9 cellular contexts compared by ENCODE assay signal in genomic region chr19:51702754-51703654, GRCh38. TPM values are rescaled to one million over a fixed set of nuclear protein-coding genes. Genes with fewer than 3 reads are reported as not detected.
A peak's percentile ranks its signal among the peaks of the same experiment; 100 is the strongest.
DNase-seq lines count a peak whose midpoint lies in the region; ATAC-seq, FAIRE-seq and TF ChIP-seq lines count a peak whose summit lies in the region.
"Had no signal": no experiment of that assay in that cellular context is flagged by ENCODE, and none has a peak within 500 bp of the region (broad histone marks: within the 10 kb centered on the region; RNA-seq: fewer than 3 reads in every experiment).

No MANE protein-coding gene starts in this region.

- H3K4me1 ChIP-seq in astrocyte (ENCODE audit: insufficient read depth, low read length) (peaks cover 8% of the 10 kb centered on the region), kidney (ENCODE audit: control insufficient read depth in 1 of 2, insufficient read depth in 1 of 2, low read depth in 1 of 2, low read length in 2 of 2) (peaks cover 7 to 14% of the 10 kb centered on the region in 2 donors)

- peaks cover 42% of the 10 kb centered on the region for H3K36me3 Mint-ChIP-seq in astrocyte (ENCODE audit: low read depth, unreplicated experiment)
- peaks cover 18% of the 10 kb centered on the region for H3K36me3 Mint-ChIP-seq in stimulated activated naive CD8-positive, alpha-beta T cell treated with anti-CD3 and anti-CD28 coated beads, Interleukin-15, Interleukin-2, amounts not matched to agents 100 ng/mL and 50 ng/mL, for 24 hours (ENCODE audit: low read depth)

- no peaks in the 10 kb centered on the region for H3K27me3 ChIP-seq in astrocyte (ENCODE audit: insufficient read depth, low read length)

- peak overlapping the region; percentile 89 for H3K27ac Mint-ChIP-seq in astrocyte (ENCODE audit: unreplicated experiment)
- H3K27ac Mint-ChIP-seq in stimulated activated naive CD8-positive, alpha-beta T cell treated with anti-CD3 and anti-CD28 coated beads, Interleukin-15, Interleukin-2, amounts not matched to agents 100 ng/mL and 50 ng/mL, for 24 hours: peak overlapping the region; percentile 18

- no peak overlapping the region for H3K27ac ChIP-seq in astrocyte (ENCODE audit: low read depth, low read length)
- H3K27ac ChIP-seq in kidney (ENCODE audit: low read depth in 2 of 2, low read length in 2 of 2): peak overlapping the region; percentile 92 to 93

- H3K4me1 Mint-ChIP-seq in astrocyte (ENCODE audit: low read depth, unreplicated experiment): peaks cover 41% of the 10 kb centered on the region
- peaks cover 27% of the 10 kb centered on the region for H3K4me1 Mint-ChIP-seq in stimulated activated naive CD8-positive, alpha-beta T cell treated with anti-CD3 and anti-CD28 coated beads, Interleukin-15, Interleukin-2, amounts not matched to agents 100 ng/mL and 50 ng/mL, for 24 hours (ENCODE audit: low read depth)

- H3K27me3 Mint-ChIP-seq in astrocyte (ENCODE audit: low read depth, unreplicated experiment): no peaks in the 10 kb centered on the region
- H3K27me3 Mint-ChIP-seq in stimulated activated naive CD8-positive, alpha-beta T cell treated with anti-CD3 and anti-CD28 coated beads, Interleukin-15, Interleukin-2, amounts not matched to agents 100 ng/mL and 50 ng/mL, for 24 hours: peaks cover 11% of the 10 kb centered on the region

- H3K9ac ChIP-seq in astrocyte (ENCODE audit: low read length): peak overlapping the region; percentile 92
- peak overlapping the region in 1 of 2 donors; percentile 98 for H3K9ac ChIP-seq in kidney (ENCODE audit: low read length in 2 of 2)

- H3K4me2 ChIP-seq in astrocyte (ENCODE audit: low read length): peak overlapping the region; percentile 96

- intact Hi-C loops in kidney (cut with DNase I): no loop called here

- no peak for ATAC-seq in GM19351 (IDR thresholded peaks at IDR 0.05; ENCODE audit: unreplicated experiment)

- H3K36me3 ChIP-seq in astrocyte (ENCODE audit: insufficient read depth, low read length): peaks cover 24% of the 10 kb centered on the region
- peaks cover 11 to 19% of the 10 kb centered on the region in 2 donors for H3K36me3 ChIP-seq in kidney (ENCODE audit: control insufficient read depth in 1 of 2, insufficient read depth in 2 of 2, low read length in 2 of 2)

- H3K79me2 ChIP-seq in astrocyte (ENCODE audit: insufficient read depth, low read length): peaks cover 21% of the 10 kb centered on the region

- H3K9me3 ChIP-seq in astrocyte (ENCODE audit: insufficient read depth, low read depth, low read length) (no peaks in the 10 kb centered on the region), kidney (ENCODE audit: control insufficient read depth in 1 of 2, low read length in 2 of 2) (no peaks in the 10 kb centered on the region)

- FAIRE-seq in astrocyte (lab: Jason Lieb, UNC): no peak
- no peak for FAIRE-seq in kidney (lab: Jason Lieb, UNC)

- TF ChIP-seq CTCF in astrocyte (IDR thresholded peaks at IDR 0.05; ENCODE audit: insufficient read depth, low read depth, low read length) (no peak), kidney (IDR thresholded peaks at IDR 0.05; ENCODE audit: borderline replicate concordance, extremely low read depth, insufficient read depth) (no peak)

- H2AFZ ChIP-seq in astrocyte (ENCODE audit: low read depth, low read length): no peak overlapping the region

- DNase-seq in Jurkat, Clone E6-1 (ENCODE audit: low read depth, low spot score): no peak
- no peak for DNase-seq in astrocyte (ENCODE audit: low read depth)
- peak; percentile 87 for DNase-seq in kidney
- DNase-seq in SKM-1 (lab: John Stamatoyannopoulos, UW; ENCODE audit: unreplicated experiment): no peak
- DNase-seq in SHP77 (lab: John Stamatoyannopoulos, UW): no peak
- no peak for DNase-seq in DMS153 (lab: John Stamatoyannopoulos, UW)

- peaks cover 6% of the 10 kb centered on the region for H3K9me3 Mint-ChIP-seq in astrocyte (ENCODE audit: unreplicated experiment)
- H3K9me3 Mint-ChIP-seq in stimulated activated naive CD8-positive, alpha-beta T cell treated with anti-CD3 and anti-CD28 coated beads, Interleukin-15, Interleukin-2, amounts not matched to agents 100 ng/mL and 50 ng/mL, for 24 hours: no peaks in the 10 kb centered on the region

- peak overlapping the region; percentile 93 for H3K4me3 ChIP-seq in Jurkat, Clone E6-1 (ENCODE audit: low read length)
- H3K4me3 ChIP-seq in astrocyte (ENCODE audit: insufficient read depth, low read depth, low read length) (no peak overlapping the region), kidney (ENCODE audit: low read length in 2 of 2) (peak overlapping the region in 1 of 2 donors; percentile 91)

- H3K4me3 Mint-ChIP-seq in astrocyte (ENCODE audit: unreplicated experiment): peak overlapping the region; percentile 81
- H3K4me3 Mint-ChIP-seq in stimulated activated naive CD8-positive, alpha-beta T cell treated with anti-CD3 and anti-CD28 coated beads, Interleukin-15, Interleukin-2, amounts not matched to agents 100 ng/mL and 50 ng/mL, for 24 hours: peak overlapping the region; percentile 88

- peaks cover 66% of the 10 kb centered on the region for H4K20me1 ChIP-seq in astrocyte (ENCODE audit: insufficient read depth, low read length)

RNA-seq across cellular contexts. Expression of gene SPACA6, which starts 9.9 kb away (rescaled TPM):
- 3.1 TPM for polyA plus RNA-seq in Jurkat, Clone E6-1 (2012; ENCODE audit: insufficient read depth, insufficient read length)
- 51.0 and 62.5 TPM in 2 replicates for total RNA-seq in astrocyte
- 25.4 TPM for total RNA-seq in kidney
- polyA plus RNA-seq in kidney (ENCODE audit: insufficient read depth, low read depth, low replicate concordance): 18.9 TPM

RNA-seq across cellular contexts. Expression of gene HAS1, which starts 20.8 kb away (rescaled TPM):
- polyA plus RNA-seq in Jurkat, Clone E6-1 (2012; ENCODE audit: insufficient read depth, insufficient read length): not detected
- total RNA-seq in astrocyte (not detected in 2 replicates), kidney (not detected)
- not detected for polyA plus RNA-seq in kidney (ENCODE audit: insufficient read depth, low read depth, low replicate concordance)
- total RNA-seq: kidney epithelial cell had no signal

RNA-seq across cellular contexts. Expression of gene FPR1, which starts 48.7 kb away (rescaled TPM):
- polyA plus RNA-seq in Jurkat, Clone E6-1 (2012; ENCODE audit: insufficient read depth, insufficient read length): not detected
- total RNA-seq in astrocyte (not detected in 2 replicates), kidney (16.6 TPM)
- 2.2 TPM for polyA plus RNA-seq in kidney (ENCODE audit: insufficient read depth, low read depth, low replicate concordance)
- total RNA-seq: kidney epithelial cell had no signal

RNA-seq across cellular contexts. Expression of gene SIGLEC14, which starts 56.4 kb away (rescaled TPM):
- not detected for polyA plus RNA-seq in Jurkat, Clone E6-1 (2012; ENCODE audit: insufficient read depth, insufficient read length)
- total RNA-seq in astrocyte (not detected in 2 replicates), kidney (11.5 TPM)
- 0.26 TPM for polyA plus RNA-seq in kidney (ENCODE audit: insufficient read depth, low read depth, low replicate concordance)
- total RNA-seq: kidney epithelial cell had no signal

RNA-seq across cellular contexts. Expression of gene FPR2, which starts 58.0 kb away (rescaled TPM):
- polyA plus RNA-seq in Jurkat, Clone E6-1 (2012; ENCODE audit: insufficient read depth, insufficient read length): not detected
- total RNA-seq in astrocyte (not detected in 2 replicates), kidney (2.3 TPM)
- polyA plus RNA-seq in kidney (ENCODE audit: insufficient read depth, low read depth, low replicate concordance): not detected
- total RNA-seq: kidney epithelial cell had no signal

Comparison
In these comparisons a context has a peak if more than half of its experiments do, and no peak if none do; other contexts are left out.
1. RNA of gene FPR1, which starts 48.7 kb away (total RNA-seq): 16.6 TPM in kidney (single experiment); not detected in astrocyte; every median in the first group is over 10 times any median in the second.